In the genomic region with DNA sequence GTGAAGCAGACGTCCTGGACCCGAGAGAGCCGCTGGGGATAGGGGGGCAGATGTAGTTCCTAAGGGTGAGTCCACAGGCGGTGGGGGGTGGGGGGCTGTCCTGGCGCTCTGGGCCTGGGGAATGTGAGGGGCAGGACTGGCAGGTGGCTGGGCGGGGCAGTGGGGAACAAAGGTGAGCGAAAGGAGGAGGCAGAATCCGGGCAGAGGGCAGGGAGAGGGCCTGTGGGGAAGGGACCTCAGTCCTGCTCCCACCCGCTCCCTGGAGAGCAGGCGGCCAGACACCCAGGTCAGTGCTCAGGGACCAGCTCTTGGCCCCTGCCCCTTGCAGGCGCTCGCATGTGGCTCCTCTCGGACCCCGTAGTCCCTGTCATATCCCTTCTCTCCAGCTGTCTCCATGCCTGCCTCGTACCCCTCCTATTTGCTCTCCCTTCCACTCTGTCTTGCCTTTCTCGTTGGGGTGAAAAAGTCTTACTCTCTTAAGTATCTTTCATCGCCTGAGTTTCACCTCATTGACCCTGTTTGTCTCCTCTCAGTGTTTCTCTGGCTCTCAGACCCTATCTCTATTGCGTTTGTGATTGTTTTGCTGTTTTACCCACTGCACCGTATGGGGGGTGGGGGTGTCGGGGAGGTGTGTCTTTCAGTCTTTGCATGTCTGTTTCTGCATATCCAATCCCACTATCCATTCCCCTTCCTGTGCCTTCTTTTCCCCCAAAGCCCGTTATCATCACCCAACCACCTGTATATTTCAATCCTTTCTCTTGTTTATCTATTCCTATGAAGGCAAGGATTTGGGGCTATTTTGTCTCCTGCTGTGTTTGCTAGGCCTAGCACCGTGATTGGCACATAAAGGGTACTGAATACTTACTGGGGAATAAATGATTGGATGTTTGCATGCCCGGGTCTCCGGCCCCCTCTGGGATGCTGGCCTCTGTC, we compare ENCODE assay signal across 8 cellular contexts. TPM values are rescaled to one million over a fixed set of nuclear protein-coding genes. Genes with fewer than 3 reads are reported as not detected.
DNase-seq lines count a peak whose midpoint lies in the region; ATAC-seq, FAIRE-seq and TF ChIP-seq lines count a peak whose summit lies in the region.

No MANE protein-coding gene starts in this region.

- no peak for FAIRE-seq in keratinocyte (lab: Jason Lieb, UNC)

- H3K4me2 ChIP-seq in keratinocyte (ENCODE audit: control insufficient read depth, extremely low read depth, insufficient read depth, low read depth, low read length): peak overlapping the region; percentile 75

- H2AFZ ChIP-seq in keratinocyte (ENCODE audit: control insufficient read depth, low read length): no peak overlapping the region

- H4K20me1 ChIP-seq in keratinocyte (ENCODE audit: control insufficient read depth, extremely low read depth, insufficient read depth, low read length): no peaks in the 10 kb centered on the region

- H3K9ac ChIP-seq in keratinocyte (ENCODE audit: control insufficient read depth, extremely low read depth, insufficient read depth, low read length): peak overlapping the region; percentile 67

- H3K4me3 ChIP-seq in keratinocyte (ENCODE audit: control insufficient read depth in 2 of 3, extremely low read depth in 1 of 3, insufficient read depth in 2 of 3, low read depth in 1 of 3, low read length in 3 of 3): peak overlapping the region in 2 of 3 experiments; percentile 34 to 73

- H3K4me1 ChIP-seq in keratinocyte (ENCODE audit: control insufficient read depth, extremely low read depth, insufficient read depth, low read length): peaks cover 18% of the 10 kb centered on the region

- H3K9me1 ChIP-seq in keratinocyte (ENCODE audit: control insufficient read depth, extremely low read depth, insufficient read depth, low read length): no peaks in the 10 kb centered on the region

- H3K27me3 ChIP-seq in keratinocyte (ENCODE audit: control insufficient read depth, extremely low read depth, insufficient read depth, low read length): no peaks in the 10 kb centered on the region

- no peak for TF ChIP-seq CTCF in keratinocyte (optimal IDR thresholded peaks at IDR 0.05 in 1 of 3, IDR thresholded peaks at IDR 0.05 in 1 of 3, conservative IDR thresholded peaks at IDR 0.05 in 1 of 3; ENCODE audit: extremely low read depth in 1 of 3, insufficient read depth in 2 of 3, low read length in 3 of 3)

- H3K27me3 Mint-ChIP-seq in T-helper 2 cell treated with Interferon-gamma antibody and Interleukin-4, amounts not matched to agents 5 μg/mL and 100 μg/mL, for 36 hours (ENCODE audit: low read depth): no peaks in the 10 kb centered on the region
- H3K27me3 Mint-ChIP-seq in activated T-helper 17 cell treated with anti-CD3 and anti-CD28 coated beads, Interleukin-2, amount 50 U/mL, for 72 hours: no peaks in the 10 kb centered on the region

- no peaks in the 10 kb centered on the region for H3K9me3 Mint-ChIP-seq in T-helper 2 cell treated with Interferon-gamma antibody and Interleukin-4, amounts not matched to agents 5 μg/mL and 100 μg/mL, for 36 hours
- no peaks in the 10 kb centered on the region for H3K9me3 Mint-ChIP-seq in activated T-helper 17 cell treated with anti-CD3 and anti-CD28 coated beads, Interleukin-2, amount 50 U/mL, for 72 hours

- H3K27ac Mint-ChIP-seq in T-helper 2 cell treated with Interferon-gamma antibody and Interleukin-4, amounts not matched to agents 5 μg/mL and 100 μg/mL, for 36 hours: peak overlapping the region; percentile 65
- peak overlapping the region; percentile 1 for H3K27ac Mint-ChIP-seq in activated T-helper 17 cell treated with anti-CD3 and anti-CD28 coated beads, Interleukin-2, amount 50 U/mL, for 72 hours

- dilution Hi-C loops in keratinocyte (cut with MboI; ENCODE audit: extremely low pct_ligation_motif_present, low sequenced_read_pairs): no loop called here

- H3K4me3 Mint-ChIP-seq in T-helper 2 cell treated with Interferon-gamma antibody and Interleukin-4, amounts not matched to agents 5 μg/mL and 100 μg/mL, for 36 hours: peak overlapping the region; percentile 90
- peak overlapping the region; percentile 83 for H3K4me3 Mint-ChIP-seq in activated T-helper 17 cell treated with anti-CD3 and anti-CD28 coated beads, Interleukin-2, amount 50 U/mL, for 72 hours

- no peaks in the 10 kb centered on the region for H3K9me3 ChIP-seq in keratinocyte (ENCODE audit: control insufficient read depth, low read depth, low read length)

- H3K4me1 Mint-ChIP-seq in T-helper 2 cell treated with Interferon-gamma antibody and Interleukin-4, amounts not matched to agents 5 μg/mL and 100 μg/mL, for 36 hours (ENCODE audit: low read depth): peaks cover 25% of the 10 kb centered on the region
- peaks cover 11% of the 10 kb centered on the region for H3K4me1 Mint-ChIP-seq in activated T-helper 17 cell treated with anti-CD3 and anti-CD28 coated beads, Interleukin-2, amount 50 U/mL, for 72 hours

- peaks cover 1 to 4% of the 10 kb centered on the region in 2 experiments for H3K36me3 ChIP-seq in keratinocyte (ENCODE audit: control insufficient read depth in 2 of 2, extremely low read depth in 1 of 2, insufficient read depth in 2 of 2, low read length in 2 of 2)

- ATAC-seq in activated T-helper 17 cell treated with anti-CD3 and anti-CD28 coated beads, Interleukin-2, amount 50 U/mL, for 72 hours (replicated peaks): no peak
- no peak for ATAC-seq in HG03521 (IDR thresholded peaks at IDR 0.05; ENCODE audit: unreplicated experiment)

- no peak for DNase-seq in T-helper 2 cell treated with Interferon-gamma antibody and Interleukin-4, amounts not matched to agents 5 μg/mL and 100 μg/mL, for 36 hours (ENCODE audit: low spot score)
- DNase-seq in T-helper 2 cell: no peak
- DNase-seq in keratinocyte (ENCODE audit: low read depth, low spot score): no peak
- no peak for DNase-seq in substantia nigra (lab: John Stamatoyannopoulos, UW)
- no peak for DNase-seq in NCI-H2196 (lab: John Stamatoyannopoulos, UW; ENCODE audit: unreplicated experiment)
- DNase-seq in SKM-1 (lab: John Stamatoyannopoulos, UW; ENCODE audit: unreplicated experiment): no peak

- peaks cover 26% of the 10 kb centered on the region for H3K36me3 Mint-ChIP-seq in T-helper 2 cell treated with Interferon-gamma antibody and Interleukin-4, amounts not matched to agents 5 μg/mL and 100 μg/mL, for 36 hours (ENCODE audit: low read depth)
- H3K36me3 Mint-ChIP-seq in activated T-helper 17 cell treated with anti-CD3 and anti-CD28 coated beads, Interleukin-2, amount 50 U/mL, for 72 hours (ENCODE audit: low read depth): peaks cover 50% of the 10 kb centered on the region

- H3K79me2 ChIP-seq in keratinocyte (ENCODE audit: control insufficient read depth, insufficient read depth, low read length): peaks cover 3% of the 10 kb centered on the region

- peak overlapping the region; percentile 47 for H3K27ac ChIP-seq in keratinocyte (ENCODE audit: control insufficient read depth, insufficient read depth, low read length)
- H3K27ac ChIP-seq in substantia nigra (ENCODE audit: low read depth, low read length, poor library complexity, severe bottlenecking): peak overlapping the region; percentile 96

RNA-seq across cellular contexts. Expression of a gene that starts 5.8 kb away (rescaled TPM):
- 10 to 100 TPM; 31.3 to 49.3 TPM for total RNA-seq in activated T-helper 17 cell treated with anti-CD3 and anti-CD28 coated beads, Interleukin-2, amount 50 U/mL, for 72 hours
- polyA plus RNA-seq in keratinocyte: 2.8 to 3.8 TPM (median 3.4 TPM) in 3 replicates
- 1.1 TPM for polyA plus RNA-seq in keratinocyte (2011; ENCODE audit: low read depth)
- polyA plus RNA-seq in keratinocyte (2011; cell fraction: cytosol; rRNA removed): 1.6 and 4.5 TPM in 2 replicates
- polyA plus RNA-seq in keratinocyte (2011; cell fraction: nucleus; rRNA removed): 8.2 and 10.9 TPM in 2 replicates
- polyA plus RNA-seq in keratinocyte (2012; ENCODE audit: low replicate concordance): 2.2 and 6.7 TPM in 2 replicates
- 4.0 to 7.1 TPM (median 4.4 TPM) in 3 replicates for polyA minus RNA-seq in keratinocyte
- polyA minus RNA-seq in keratinocyte (2011; cell fraction: cytosol; rRNA and poly(A)+ RNA removed): 5.8 TPM
- polyA minus RNA-seq in keratinocyte (2011; cell fraction: nucleus; rRNA and poly(A)+ RNA removed): 5.1 and 5.2 TPM in 2 replicates

RNA-seq across cellular contexts. Expression of a gene that starts 6.1 kb away (rescaled TPM):
- total RNA-seq in activated T-helper 17 cell treated with anti-CD3 and anti-CD28 coated beads, Interleukin-2, amount 50 U/mL, for 72 hours: 1,000 to 10,000 TPM; 1,785 to 2,369 TPM
- 1,010 to 1,534 TPM (median 1,015 TPM) in 3 replicates for polyA plus RNA-seq in keratinocyte
- 166 TPM for polyA plus RNA-seq in keratinocyte (2011; ENCODE audit: low read depth)
- 744 and 1,244 TPM in 2 replicates for polyA plus RNA-seq in keratinocyte (2011; cell fraction: cytosol; rRNA removed)
- polyA plus RNA-seq in keratinocyte (2011; cell fraction: nucleus; rRNA removed): 365 and 473 TPM in 2 replicates
- 1,466 and 2,372 TPM in 2 replicates for polyA plus RNA-seq in keratinocyte (2012; ENCODE audit: low replicate concordance)
- 491 to 622 TPM (median 599 TPM) in 3 replicates for polyA minus RNA-seq in keratinocyte
- 1,163 TPM for polyA minus RNA-seq in keratinocyte (2011; cell fraction: cytosol; rRNA and poly(A)+ RNA removed)
- 177 and 212 TPM in 2 replicates for polyA minus RNA-seq in keratinocyte (2011; cell fraction: nucleus; rRNA and poly(A)+ RNA removed)

RNA-seq across cellular contexts. Expression of a gene that starts 10.2 kb away (rescaled TPM):
- total RNA-seq in activated T-helper 17 cell treated with anti-CD3 and anti-CD28 coated beads, Interleukin-2, amount 50 U/mL, for 72 hours: 1 to 10 TPM; 4.6 to 8.6 TPM
- polyA plus RNA-seq in keratinocyte: 0.06 to 0.31 TPM (median 0.17 TPM) in 3 replicates
- 0.56 TPM for polyA plus RNA-seq in keratinocyte (2011; ENCODE audit: low read depth)
- polyA plus RNA-seq in keratinocyte (2011; cell fraction: cytosol; rRNA removed): 0.10 TPM in 1 of 2 replicates, not detected in the other
- polyA plus RNA-seq in keratinocyte (2011; cell fraction: nucleus; rRNA removed): 0.31 and 0.47 TPM in 2 replicates
- polyA plus RNA-seq in keratinocyte (2012; ENCODE audit: low replicate concordance): 0.32 and 0.85 TPM in 2 replicates
- 2.7 TPM in 1 of 3 replicates, not detected in the others for polyA minus RNA-seq in keratinocyte
- not detected for polyA minus RNA-seq in keratinocyte (2011; cell fraction: cytosol; rRNA and poly(A)+ RNA removed)
- 0.84 and 0.93 TPM in 2 replicates for polyA minus RNA-seq in keratinocyte (2011; cell fraction: nucleus; rRNA and poly(A)+ RNA removed)

RNA-seq across cellular contexts. Expression of a gene that starts 12.1 kb away (rescaled TPM):
- 1 to 10 TPM; 5.3 to 9.3 TPM for total RNA-seq in activated T-helper 17 cell treated with anti-CD3 and anti-CD28 coated beads, Interleukin-2, amount 50 U/mL, for 72 hours
- polyA plus RNA-seq in keratinocyte: 0.79 to 2.0 TPM (median 1.0 TPM) in 3 replicates
- 19.6 TPM for polyA plus RNA-seq in keratinocyte (2011; ENCODE audit: low read depth)
- 0.47 and 1.4 TPM in 2 replicates for polyA plus RNA-seq in keratinocyte (2011; cell fraction: cytosol; rRNA removed)
- 1.0 and 1.6 TPM in 2 replicates for polyA plus RNA-seq in keratinocyte (2011; cell fraction: nucleus; rRNA removed)
- 1.7 and 10.8 TPM in 2 replicates for polyA plus RNA-seq in keratinocyte (2012; ENCODE audit: low replicate concordance)
- 0.53 to 2.1 TPM (median 1.0 TPM) in 3 replicates for polyA minus RNA-seq in keratinocyte
- polyA minus RNA-seq in keratinocyte (2011; cell fraction: cytosol; rRNA and poly(A)+ RNA removed): 2.9 TPM
- 0.42 and 1.3 TPM in 2 replicates for polyA minus RNA-seq in keratinocyte (2011; cell fraction: nucleus; rRNA and poly(A)+ RNA removed)

RNA-seq across cellular contexts. Expression of a gene that starts 18.5 kb away (rescaled TPM):
- total RNA-seq in activated T-helper 17 cell treated with anti-CD3 and anti-CD28 coated beads, Interleukin-2, amount 50 U/mL, for 72 hours: not detected
- 0.08 TPM in 1 of 3 replicates, not detected in the others for polyA plus RNA-seq in keratinocyte
- 0.65 TPM for polyA plus RNA-seq in keratinocyte (2011; ENCODE audit: low read depth)
- polyA plus RNA-seq in keratinocyte (2011; cell fraction: cytosol; rRNA removed): not detected in 2 replicates
- not detected in 2 replicates for polyA plus RNA-seq in keratinocyte (2011; cell fraction: nucleus; rRNA removed)
- polyA plus RNA-seq in keratinocyte (2012; ENCODE audit: low replicate concordance): 2.1 TPM in 1 of 2 replicates, not detected in the other
- polyA minus RNA-seq in keratinocyte: not detected in 3 replicates
- not detected for polyA minus RNA-seq in keratinocyte (2011; cell fraction: cytosol; rRNA and poly(A)+ RNA removed)
- not detected in 2 replicates for polyA minus RNA-seq in keratinocyte (2011; cell fraction: nucleus; rRNA and poly(A)+ RNA removed)
